Comparison of ENCODE assay signal across 2 cellular contexts in the genomic region with DNA sequence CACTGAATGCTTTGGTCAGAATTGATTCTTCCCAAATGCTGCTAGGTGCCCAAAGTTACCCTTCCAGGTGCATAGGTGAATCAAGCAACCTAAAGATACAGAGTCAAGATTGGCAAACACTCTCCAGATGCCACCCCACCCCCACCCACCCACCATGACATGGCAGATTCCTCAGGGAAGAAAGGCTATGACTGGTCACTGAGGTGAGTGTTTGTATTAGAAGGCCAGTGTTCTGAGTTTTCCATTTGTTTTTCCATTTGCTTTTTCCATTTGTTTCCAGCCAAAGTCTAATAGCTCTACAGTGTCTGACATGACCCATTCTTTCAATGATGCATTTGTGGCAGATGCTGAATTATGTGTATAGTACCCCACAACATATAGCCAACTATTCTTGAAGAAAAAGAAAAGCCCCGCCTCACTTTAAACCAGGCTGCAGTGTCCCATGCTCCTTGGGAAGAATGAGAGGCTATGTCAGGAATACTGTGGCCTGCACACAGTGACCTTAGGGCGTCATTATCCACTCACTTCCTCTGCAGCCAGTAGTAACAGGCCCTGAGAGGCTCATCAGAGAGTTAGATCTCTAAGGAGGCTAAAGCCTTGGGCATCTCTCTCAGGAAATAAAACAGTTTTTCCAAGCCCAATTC.
A peak's percentile ranks its signal among the peaks of the same experiment; 100 is the strongest.
TF ChIP-seq lines count a peak whose summit lies in the region.

No MANE protein-coding gene starts in this region.

TF ChIP-seq in K562, 482 proteins besides CTCF, POLR2A, EP300 and RAD21:
- TF ChIP-seq ZNF311 (CRISPR knock-in tag; IDR thresholded peaks at IDR 0.05), result no peak
- TF ChIP-seq ELF1 (tag; IDR thresholded peaks at IDR 0.05), result no peak
- TF ChIP-seq MXI1 (IDR thresholded peaks at IDR 0.05; ENCODE audit: low read depth, low read length), result no peak
- peak; percentile 41; the same call in 1 of the 2 replicates for TF ChIP-seq SPI1 (IDR thresholded peaks at IDR 0.05; ENCODE audit: borderline replicate concordance, low read depth, low read length)
- no peak for TF ChIP-seq KDM1A (IDR thresholded peaks at IDR 0.05)
- no peak for TF ChIP-seq CTBP1 (IDR thresholded peaks at IDR 0.05; ENCODE audit: borderline replicate concordance)
- TF ChIP-seq CHD4 (IDR thresholded peaks at IDR 0.05; ENCODE audit: insufficient read depth, insufficient replicate concordance, low read depth, low read length, poor library complexity, severe bottlenecking), result no peak
- TF ChIP-seq, protein P1, sequence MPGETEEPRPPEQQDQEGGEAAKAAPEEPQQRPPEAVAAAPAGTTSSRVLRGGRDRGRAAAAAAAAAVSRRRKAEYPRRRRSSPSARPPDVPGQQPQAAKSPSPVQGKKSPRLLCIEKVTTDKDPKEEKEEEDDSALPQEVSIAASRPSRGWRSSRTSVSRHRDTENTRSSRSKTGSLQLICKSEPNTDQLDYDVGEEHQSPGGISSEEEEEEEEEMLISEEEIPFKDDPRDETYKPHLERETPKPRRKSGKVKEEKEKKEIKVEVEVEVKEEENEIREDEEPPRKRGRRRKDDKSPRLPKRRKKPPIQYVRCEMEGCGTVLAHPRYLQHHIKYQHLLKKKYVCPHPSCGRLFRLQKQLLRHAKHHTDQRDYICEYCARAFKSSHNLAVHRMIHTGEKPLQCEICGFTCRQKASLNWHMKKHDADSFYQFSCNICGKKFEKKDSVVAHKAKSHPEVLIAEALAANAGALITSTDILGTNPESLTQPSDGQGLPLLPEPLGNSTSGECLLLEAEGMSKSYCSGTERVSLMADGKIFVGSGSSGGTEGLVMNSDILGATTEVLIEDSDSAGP (CRISPR knock-in tag; IDR thresholded peaks at IDR 0.05), result no peak
- TF ChIP-seq, protein P2, sequence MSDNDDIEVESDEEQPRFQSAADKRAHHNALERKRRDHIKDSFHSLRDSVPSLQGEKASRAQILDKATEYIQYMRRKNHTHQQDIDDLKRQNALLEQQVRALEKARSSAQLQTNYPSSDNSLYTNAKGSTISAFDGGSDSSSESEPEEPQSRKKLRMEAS (CRISPR knock-in tag; IDR thresholded peaks at IDR 0.05), result no peak
- TF ChIP-seq KLF1 (tag; IDR thresholded peaks at IDR 0.05), result no peak
- TF ChIP-seq SIX5 (IDR thresholded peaks at IDR 0.05; ENCODE audit: borderline replicate concordance in 1 of 2, insufficient read depth in 1 of 2, low read depth in 1 of 2, low read length in 2 of 2), result no peak
- TF ChIP-seq NR2C2 (CRISPR knock-in tag; IDR thresholded peaks at IDR 0.05), result no peak
- TF ChIP-seq NR2C2 (tag; IDR thresholded peaks at IDR 0.05), result peak; percentile 16; the same call in 1 of the 2 replicates
- TF ChIP-seq COPS2 (conservative IDR thresholded peaks at IDR 0.05), result no peak
- TF ChIP-seq ZNF592 (IDR thresholded peaks at IDR 0.05), result peak; percentile 14; the same call in 1 of the 2 replicates

TF ChIP-seq in HepG2, 621 proteins besides CTCF, POLR2A, EP300 and RAD21:
- TF ChIP-seq NFE2L2 (IDR thresholded peaks at IDR 0.05; ENCODE audit: low read length) (peak; percentile 76; the same call in 1 of the 2 replicates), MAFF (IDR thresholded peaks at IDR 0.05; ENCODE audit: low read depth, low read length) (0 out of 2 replicates have a peak, but pooled peaks have one; percentile 7), NBN (conservative IDR thresholded peaks at IDR 0.05) (no peak), ZNF598 (CRISPR knock-in tag; IDR thresholded peaks at IDR 0.05; ENCODE audit: borderline replicate concordance) (no peak), SRF (IDR thresholded peaks at IDR 0.05; ENCODE audit: low read depth, low read length) (no peak), MAFK (conservative IDR thresholded peaks at IDR 0.05 in 1 of 2, IDR thresholded peaks at IDR 0.05 in 1 of 2; ENCODE audit: low read length in 2 of 2) (peak in 1 of 2 experiments; percentile 54; a peak in 2 of 4 replicates), HNF4G (IDR thresholded peaks at IDR 0.05; ENCODE audit: borderline replicate concordance, low read depth, low read length) (0 out of 2 replicates have a peak, but pooled peaks have one; percentile 1), HNF4G (CRISPR knock-in tag; IDR thresholded peaks at IDR 0.05; ENCODE audit: borderline replicate concordance, low read depth) (no peak)
